1 cellular context compared by ENCODE assay signal in genomic region chr9:79570449-79571308, GRCh38.
TF ChIP-seq lines count a peak whose summit lies in the region.

No MANE protein-coding gene starts in this region.

TF ChIP-seq in GM12878, 131 proteins besides CTCF, POLR2A, EP300 and RAD21 (continued from another document):
- TF ChIP-seq SKIL (IDR thresholded peaks at IDR 0.05; ENCODE audit: low read depth, poor library complexity, severe bottlenecking) (no peak), MXI1 (IDR thresholded peaks at IDR 0.05; ENCODE audit: low read depth, low read length) (peak; percentile 37; the same call in 1 of the 2 replicates), MYC (IDR thresholded peaks at IDR 0.05; ENCODE audit: insufficient read depth, insufficient read length, insufficient replicate concordance, low read length, severe bottlenecking) (no peak), FOXK2 (IDR thresholded peaks at IDR 0.05) (no peak), RB1 (IDR thresholded peaks at IDR 0.05; ENCODE audit: borderline replicate concordance) (peak; percentile 54; the same call in 1 of the 2 replicates), JUND (IDR thresholded peaks at IDR 0.05; ENCODE audit: low read depth, low read length) (no peak), GATAD2B (conservative IDR thresholded peaks at IDR 0.05; ENCODE audit: low read depth) (no peak; the same call in 1 of the 2 replicates), PBX3 (IDR thresholded peaks at IDR 0.05; ENCODE audit: insufficient replicate concordance, low read depth, low read length) (no peak), SIX5 (IDR thresholded peaks at IDR 0.05; ENCODE audit: low read depth, low read length, severe bottlenecking) (no peak), MLLT1 (IDR thresholded peaks at IDR 0.05) (0 out of 2 replicates have a peak, but pooled peaks have one; percentile 15), CHD2 (IDR thresholded peaks at IDR 0.05; ENCODE audit: borderline replicate concordance, low read depth, low read length) (no peak), IKZF1 (conservative IDR thresholded peaks at IDR 0.05) (peak; percentile 2; the same call in 1 of the 2 replicates), BHLHE40 (IDR thresholded peaks at IDR 0.05; ENCODE audit: borderline replicate concordance in 1 of 2, low read depth in 2 of 2, low read length in 1 of 2) (peak in 1 of 2 experiments; percentile 38; a peak in 1 of 4 replicates), ZBTB33 (IDR thresholded peaks at IDR 0.05) (no peak), SMAD5 (IDR thresholded peaks at IDR 0.05; ENCODE audit: low read depth) (no peak), PAX5 (IDR thresholded peaks at IDR 0.05; ENCODE audit: borderline replicate concordance, low read depth, low read length) (0 out of 2 replicates have a peak, but pooled peaks have one; percentile 8), BMI1 (IDR thresholded peaks at IDR 0.05; ENCODE audit: borderline replicate concordance) (no peak), CUX1 (IDR thresholded peaks at IDR 0.05; ENCODE audit: insufficient replicate concordance, low read depth, low read length) (no peak), CBFB (IDR thresholded peaks at IDR 0.05; ENCODE audit: low read depth) (no peak), KDM1A (IDR thresholded peaks at IDR 0.05; ENCODE audit: borderline replicate concordance) (no peak), YY1 (IDR thresholded peaks at IDR 0.05; ENCODE audit: low read depth, low read length) (peak; percentile 88), E2F8 (IDR thresholded peaks at IDR 0.05; ENCODE audit: low read depth, partially characterized antibody) (no peak), RELA (IDR thresholded peaks at IDR 0.05; ENCODE audit: borderline replicate concordance, partially characterized antibody) (no peak), CREB1 (IDR thresholded peaks at IDR 0.05; ENCODE audit: low read depth) (no peak), SP1 (IDR thresholded peaks at IDR 0.05; ENCODE audit: low read depth, low read length) (peak; percentile 4), POU2F2 (IDR thresholded peaks at IDR 0.05; ENCODE audit: borderline replicate concordance, low read depth, low read length) (0 out of 3 replicates have a peak, but pooled peaks have one; percentile 23), ZNF622 (IDR thresholded peaks at IDR 0.05) (no peak), POLR2AphosphoS5 (IDR thresholded peaks at IDR 0.05; ENCODE audit: low read length) (no peak; the same call in 1 of the 2 replicates), SUZ12 (IDR thresholded peaks at IDR 0.05; ENCODE audit: unreplicated experiment) (no peak), NR2C2 (IDR thresholded peaks at IDR 0.05; ENCODE audit: borderline replicate concordance, control insufficient read depth, insufficient read length, low read depth) (no peak), LARP7 (IDR thresholded peaks at IDR 0.05) (peak; percentile 47; the same call in 1 of the 2 replicates), NFXL1 (IDR thresholded peaks at IDR 0.05; ENCODE audit: borderline replicate concordance) (no peak), BACH1 (IDR thresholded peaks at IDR 0.05; ENCODE audit: borderline replicate concordance) (no peak), E2F4 (IDR thresholded peaks at IDR 0.05; ENCODE audit: low read depth, low read length) (no peak), SREBF1 (IDR thresholded peaks at IDR 0.05; ENCODE audit: low read length) (no peak), ATF7 (IDR thresholded peaks at IDR 0.05; ENCODE audit: low read depth) (no peak)
TF ChIP-seq in GM12878: peak in this region for 12.
